12 cellular contexts compared by ENCODE assay signal in genomic region chr10:7748637-7749036, GRCh38. TPM values are rescaled to one million over a fixed set of nuclear protein-coding genes. Genes with fewer than 3 reads are reported as not detected.
"Had no signal": no experiment of that assay in that cellular context is flagged by ENCODE, and none has a peak within 500 bp of the region (broad histone marks: within the 10 kb centered on the region; RNA-seq: fewer than 3 reads in every experiment).

No MANE protein-coding gene starts in this region.

RNA-seq across cellular contexts. Expression of gene ITIH2, which starts 45.5 kb away (rescaled TPM):
- total RNA-seq: esophagus mucosa; foreskin keratinocyte; gastroesophageal sphincter; heart left ventricle; naive thymus-derived CD4-positive, alpha-beta T cell; osteoblast; prostate gland; right atrium auricular region; sciatic nerve; transverse colon; ureter; vagina had no signal
- polyA plus RNA-seq: foreskin keratinocyte; heart left ventricle; naive thymus-derived CD4-positive, alpha-beta T cell had no signal
